In the genomic region with DNA sequence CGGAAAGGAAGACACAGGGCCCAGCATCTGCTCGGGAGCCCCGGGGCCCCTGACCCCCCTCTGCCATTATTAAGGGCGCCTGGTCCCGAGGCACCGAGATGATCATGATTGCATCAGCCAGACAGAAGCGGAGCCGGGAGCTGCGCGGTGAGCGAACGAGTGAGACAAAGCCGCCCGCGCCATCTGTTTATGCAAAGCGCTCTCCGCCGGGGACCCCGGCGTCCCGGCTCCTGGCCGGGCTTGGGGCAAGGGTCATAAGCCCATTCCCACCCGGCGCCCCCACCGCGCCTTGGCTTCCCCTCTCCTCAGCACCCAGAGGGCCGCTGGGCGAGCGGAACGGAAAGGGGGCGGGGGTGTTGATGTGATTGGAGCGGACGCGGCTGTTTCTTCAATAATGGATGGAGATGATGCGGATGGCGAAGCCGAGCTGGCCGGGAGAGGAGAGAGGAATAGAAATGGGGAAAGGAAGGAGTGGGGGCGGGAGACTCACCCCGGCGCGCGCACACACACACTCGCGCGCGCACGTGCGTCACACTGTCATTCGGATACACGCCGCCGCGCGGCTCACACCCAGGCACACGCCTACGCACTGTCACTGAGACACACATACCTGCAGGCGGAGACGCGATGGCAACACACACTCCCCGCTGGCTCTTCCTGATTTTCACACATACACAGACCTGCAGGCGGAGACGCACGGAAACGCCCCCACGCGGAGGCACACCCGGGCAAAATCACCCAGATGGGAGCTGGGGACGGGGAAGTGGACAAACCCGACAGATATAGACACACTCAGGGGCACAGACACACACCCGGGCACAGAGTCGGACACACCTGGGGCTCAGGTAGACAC, we compare ENCODE assay signal across 7 cellular contexts. TPM values are rescaled to one million over a fixed set of nuclear protein-coding genes. Genes with fewer than 3 reads are reported as not detected.
DNase-seq lines count a peak whose midpoint lies in the region; ATAC-seq, FAIRE-seq and TF ChIP-seq lines count a peak whose summit lies in the region.

No MANE protein-coding gene starts in this region.

- H3K4me3 ChIP-seq in kidney (ENCODE audit: low read length in 2 of 2): peak overlapping the region; percentile 16 to 36

- H3K27ac ChIP-seq in kidney (ENCODE audit: low read depth in 2 of 2, low read length in 2 of 2): no peak overlapping the region

- peak; percentile 24 for ATAC-seq in GM18498 (IDR thresholded peaks at IDR 0.05; ENCODE audit: unreplicated experiment)
- no peak for ATAC-seq in GM21526 (IDR thresholded peaks at IDR 0.05; ENCODE audit: low FRiP score, unreplicated experiment)

- in situ Hi-C loops in T47D (cut with HindIII; ENCODE audit: low pct_unique_long_range_greater_than_20kb, low sequenced_read_pairs): no loop called here

- H3K36me3 ChIP-seq in kidney (ENCODE audit: control insufficient read depth in 1 of 2, insufficient read depth in 2 of 2, low read length in 2 of 2): no peaks in the 10 kb centered on the region

- intact Hi-C loops in kidney (cut with DNase I): no loop called here

- DNase-seq in NCI-H1092 treated with DMSO at 0.1 percent for 48 hours (lab: John Stamatoyannopoulos, UW): peak; percentile 52
- peak; percentile 57 for DNase-seq in T-helper 22 cell (ENCODE audit: low read depth)
- DNase-seq in T47D (ENCODE audit: low read depth in 1 of 2, low spot score in 1 of 2): peak; percentile 79 to 84
- peak; percentile 87 for DNase-seq in kidney
- DNase-seq in stimulated activated CD4-positive, alpha-beta T cell treated with anti-CD3 and anti-CD28 coated beads, Interleukin-2, amount 100 ng/mL, for 24 hours: peak; percentile 77 to 79

- FAIRE-seq in kidney (lab: Jason Lieb, UNC): no peak

- H3K9me3 ChIP-seq in kidney (ENCODE audit: control insufficient read depth in 1 of 2, low read length in 2 of 2): no peaks in the 10 kb centered on the region

- TF ChIP-seq CTCF in kidney (IDR thresholded peaks at IDR 0.05; ENCODE audit: borderline replicate concordance, extremely low read depth, insufficient read depth): no peak

- H3K4me1 ChIP-seq in kidney (ENCODE audit: control insufficient read depth in 1 of 2, insufficient read depth in 1 of 2, low read depth in 1 of 2, low read length in 2 of 2): peaks cover 4 to 35% of the 10 kb centered on the region in 2 donors

- no peak overlapping the region for H3K9ac ChIP-seq in kidney (ENCODE audit: low read length in 2 of 2)

RNA-seq across cellular contexts. Expression of gene STAC3, which starts 10.7 kb away (rescaled TPM):
- total RNA-seq in kidney: 3.1 TPM
- polyA plus RNA-seq in kidney (ENCODE audit: insufficient read depth, low read depth, low replicate concordance): 1.5 TPM

RNA-seq across cellular contexts. Expression of gene SHMT2, which starts 10.8 kb away (rescaled TPM):
- 70.1 TPM for total RNA-seq in kidney
- polyA plus RNA-seq in kidney (ENCODE audit: insufficient read depth, low read depth, low replicate concordance): 49.3 TPM

RNA-seq across cellular contexts. Expression of gene NXPH4, which starts 23.7 kb away (rescaled TPM):
- total RNA-seq in kidney: 0.16 TPM
- 0.71 TPM for polyA plus RNA-seq in kidney (ENCODE audit: insufficient read depth, low read depth, low replicate concordance)
